In the genomic region with DNA sequence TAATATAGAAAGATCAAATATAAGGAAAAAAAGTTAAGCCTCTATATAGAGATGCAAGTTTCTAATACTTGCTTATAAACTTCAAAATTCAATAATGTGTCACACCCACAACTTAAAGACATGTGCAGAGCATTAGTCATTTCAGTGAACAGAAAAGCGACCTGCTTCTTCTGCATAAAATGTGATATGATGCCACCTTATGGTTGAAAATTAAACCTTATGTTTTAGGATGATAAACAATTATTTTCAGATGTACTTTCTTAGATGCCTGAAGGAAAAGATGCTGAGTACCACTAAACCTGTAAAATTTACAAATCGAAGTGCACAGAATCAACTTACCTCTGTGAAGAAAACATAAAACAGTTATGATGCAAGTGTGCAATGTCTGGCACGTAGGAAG, we compare ENCODE assay signal across 9 cellular contexts.
DNase-seq lines count a peak whose midpoint lies in the region; ATAC-seq and TF ChIP-seq lines count a peak whose summit lies in the region.
"Had no signal": no experiment of that assay in that cellular context is flagged by ENCODE, and none has a peak within 500 bp of the region (broad histone marks: within the 10 kb centered on the region; RNA-seq: fewer than 3 reads in every experiment).

No MANE protein-coding gene starts in this region.

- H3K27me3 ChIP-seq in H7 (ENCODE audit: control insufficient read depth, insufficient read depth, low read length) = no peaks in the 10 kb centered on the region

- H3K4me1 Mint-ChIP-seq in osteocyte (ENCODE audit: unreplicated experiment) = peaks cover 3% of the 10 kb centered on the region
- H3K4me1 Mint-ChIP-seq: B cell had no signal

- TF ChIP-seq CTCF in choroid plexus epithelial cell (conservative IDR thresholded peaks at IDR 0.05; ENCODE audit: low read depth, low read length) = peak; percentile 43
- TF ChIP-seq CTCF in osteocyte (IDR thresholded peaks at IDR 0.05) = peak; percentile 70

- no peaks in the 10 kb centered on the region for H3K9me3 Mint-ChIP-seq in osteocyte (ENCODE audit: unreplicated experiment)

- ATAC-seq in GM19023 (IDR thresholded peaks at IDR 0.05; ENCODE audit: unreplicated experiment) (no peak), GM18517 (IDR thresholded peaks at IDR 0.05; ENCODE audit: unreplicated experiment) (no peak)

- no peak overlapping the region for H3K4me3 ChIP-seq in choroid plexus epithelial cell (ENCODE audit: low read depth, low read length)
- H3K4me3 ChIP-seq in H7 (ENCODE audit: insufficient read depth, low read depth, low read length) = no peak overlapping the region

- H3K27ac Mint-ChIP-seq in osteocyte (ENCODE audit: unreplicated experiment) = no peak overlapping the region
- H3K27ac Mint-ChIP-seq: B cell had no signal

- no peaks in the 10 kb centered on the region for H3K36me3 Mint-ChIP-seq in osteocyte (ENCODE audit: unreplicated experiment)

- peak; percentile 50 for DNase-seq in NCI-H1436 (lab: John Stamatoyannopoulos, UW)
- no peak for DNase-seq in NCI-H1436 treated with DMSO at 0.1 percent for 48 hours (lab: John Stamatoyannopoulos, UW)
- DNase-seq in NCI-H460 (ENCODE audit: extremely low read depth, low read depth) = peak; percentile 36
- peak; percentile 80 for DNase-seq in choroid plexus epithelial cell (ENCODE audit: low read depth)
- no peak for DNase-seq in osteocyte (ENCODE audit: extremely low spot score, unreplicated experiment)
- no peak for DNase-seq in H7

- no peaks in the 10 kb centered on the region for H3K36me3 ChIP-seq in H7 (replicated peaks; ENCODE audit: control insufficient read depth, insufficient read depth, low read length)

- H3K4me3 Mint-ChIP-seq in osteocyte (ENCODE audit: unreplicated experiment) = no peak overlapping the region
- H3K4me3 Mint-ChIP-seq: B cell had no signal

- H3K27me3 Mint-ChIP-seq in osteocyte (ENCODE audit: unreplicated experiment) = peaks cover 24% of the 10 kb centered on the region

Comparison
In these comparisons a context has a peak if more than half of its experiments do, and no peak if none do; other contexts are left out.
1. DNase-seq: peak in NCI-H1436 (single experiment), NCI-H460 (single experiment) and choroid plexus epithelial cell (single experiment); none in NCI-H1436 treated with DMSO at 0.1 percent for 48 hours (single experiment), osteocyte (single experiment) and H7 (single experiment).